In genomic region chr9:23447944-23448343, GRCh38 we compare ENCODE assay signal across 24 cellular contexts.
"Had no signal": no experiment of that assay in that cellular context is flagged by ENCODE, and none has a peak within 500 bp of the region (broad histone marks: within the 10 kb centered on the region; RNA-seq: fewer than 3 reads in every experiment).

No MANE protein-coding gene starts in this region.

- H3K27me3 ChIP-seq: colonic mucosa, dorsolateral prefrontal cortex, esophagus muscularis mucosa, esophagus squamous epithelium, foreskin keratinocyte, gastrocnemius medialis, gastroesophageal sphincter, heart left ventricle, heart right ventricle had no signal

- H3K4me1 Mint-ChIP-seq: endodermal cell had no signal

- H3K4me3 Mint-ChIP-seq: dendritic cell treated with granulocyte-macrophage colony-stimulating factor and Interleukin-4, amounts not matched to agents 40 ng/mL and 50 ng/mL, for 4 days; effector memory CD8-positive, alpha-beta T cell; endodermal cell had no signal

- H3K9me3 ChIP-seq: colonic mucosa, esophagus muscularis mucosa, gastrocnemius medialis, gastroesophageal sphincter, heart left ventricle had no signal

- H3K4me1 ChIP-seq: colonic mucosa, esophagus muscularis mucosa, esophagus squamous epithelium, foreskin keratinocyte, gastrocnemius medialis, gastroesophageal sphincter, heart left ventricle, heart right ventricle had no signal

- H3K27ac ChIP-seq: colonic mucosa, coronary artery, epithelial cell of prostate, esophagus muscularis mucosa, esophagus squamous epithelium, foreskin keratinocyte, gastrocnemius medialis, gastroesophageal sphincter, heart left ventricle, heart right ventricle had no signal

- H3K4me3 ChIP-seq: colonic mucosa, coronary artery, dorsolateral prefrontal cortex, esophagus muscularis mucosa, esophagus squamous epithelium, gastrocnemius medialis, gastroesophageal sphincter, heart left ventricle, heart right ventricle had no signal

- H3K36me3 ChIP-seq: colonic mucosa, esophagus muscularis mucosa, esophagus squamous epithelium, gastrocnemius medialis, gastroesophageal sphincter, heart left ventricle, heart right ventricle had no signal

- ATAC-seq: effector memory CD8-positive, alpha-beta T cell; esophagus mucosa; foreskin keratinocyte; gastrocnemius medialis; gastroesophageal sphincter; heart left ventricle; heart right ventricle had no signal

- H3K27me3 Mint-ChIP-seq: dendritic cell treated with granulocyte-macrophage colony-stimulating factor and Interleukin-4, amounts not matched to agents 40 ng/mL and 50 ng/mL, for 4 days; effector memory CD8-positive, alpha-beta T cell had no signal

- DNase-seq: colonic mucosa; cortex of kidney; dermis blood vessel endothelial cell; effector CD4-positive, alpha-beta T cell; effector CD8-positive, alpha-beta T cell; effector memory CD4-positive, alpha-beta T cell; effector memory CD8-positive, alpha-beta T cell; erythroblast; esophagus squamous epithelium; foreskin fibroblast; foreskin keratinocyte; foreskin melanocyte; gastrocnemius medialis; glutamatergic neuron; heart left ventricle; heart right ventricle had no signal

- H3K27ac Mint-ChIP-seq: dendritic cell treated with granulocyte-macrophage colony-stimulating factor and Interleukin-4, amounts not matched to agents 40 ng/mL and 50 ng/mL, for 4 days; effector memory CD8-positive, alpha-beta T cell; endodermal cell had no signal
